Comparison of ENCODE assay signal across 1 cellular context in genomic region chrX:29813174-29813573, GRCh38.
TF ChIP-seq lines count a peak whose summit lies in the region.

No MANE protein-coding gene starts in this region.

TF ChIP-seq in A549, 52 proteins besides CTCF, POLR2A, EP300 and RAD21 (continued from another document):
- TF ChIP-seq ZNF302 (CRISPR knock-in tag; IDR thresholded peaks at IDR 0.05), result no peak
